Comparison of ENCODE assay signal across 9 cellular contexts in the genomic region with DNA sequence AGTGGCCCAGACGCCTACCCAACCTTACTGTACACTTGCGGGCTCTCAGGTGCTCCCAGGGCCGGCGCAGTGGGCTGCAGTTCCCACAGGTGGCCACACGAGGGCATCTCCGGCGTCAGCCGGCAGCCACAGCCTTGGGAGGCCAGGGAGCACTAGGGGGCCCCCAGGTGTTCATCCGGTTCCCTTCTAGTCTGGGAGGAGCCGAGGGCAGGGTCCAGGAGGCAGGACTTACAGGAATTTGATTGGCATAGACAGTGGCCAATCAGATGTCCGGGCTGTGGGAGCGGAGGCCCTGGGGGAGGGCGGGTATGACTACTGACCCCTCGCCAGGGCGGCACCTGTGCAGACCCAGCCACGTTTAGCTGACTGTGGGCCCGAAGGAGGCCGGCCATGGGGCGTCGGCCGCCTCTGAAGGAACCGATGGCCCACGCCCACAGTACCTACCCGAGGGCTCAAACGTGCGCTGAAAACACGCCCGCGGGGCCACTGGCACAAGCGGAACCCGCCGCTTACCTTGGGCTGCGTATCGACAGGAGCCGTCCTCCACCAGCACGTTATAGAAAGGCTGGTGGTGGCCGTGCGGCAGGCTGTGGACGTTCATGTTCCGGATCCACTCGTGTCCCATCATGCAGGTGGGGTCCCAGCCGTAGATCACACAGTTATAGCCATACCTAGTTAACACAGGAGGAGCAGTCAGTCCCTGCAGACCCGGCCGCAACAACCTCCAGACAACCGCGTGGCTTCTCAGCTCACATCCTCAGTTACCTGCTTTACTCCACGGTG. TPM values are rescaled to one million over a fixed set of nuclear protein-coding genes. Genes with fewer than 3 reads are reported as not detected.
A peak's percentile ranks its signal among the peaks of the same experiment; 100 is the strongest.
DNase-seq lines count a peak whose midpoint lies in the region; ATAC-seq and TF ChIP-seq lines count a peak whose summit lies in the region.
"Had no signal": no experiment of that assay in that cellular context is flagged by ENCODE, and none has a peak within 500 bp of the region (broad histone marks: within the 10 kb centered on the region; RNA-seq: fewer than 3 reads in every experiment).

No MANE protein-coding gene starts in this region.

- H3K4me1 ChIP-seq in transverse colon = no peaks in the 10 kb centered on the region

- TF ChIP-seq CTCF in epithelial cell of proximal tubule (conservative IDR thresholded peaks at IDR 0.05; ENCODE audit: low read depth, low read length) (peak; percentile 85), transverse colon (IDR thresholded peaks at IDR 0.05) (peak; percentile 59 to 74 (median 66))

- no peak for TF ChIP-seq EP300 in transverse colon (IDR thresholded peaks at IDR 0.05; ENCODE audit: low read depth)

- no peaks in the 10 kb centered on the region for H3K27me3 ChIP-seq in transverse colon
- H3K27me3 ChIP-seq: BLaER1 had no signal

- TF ChIP-seq POLR2A in transverse colon (IDR thresholded peaks at IDR 0.05) = no peak

- DNase-seq in NCI-H2081 (lab: John Stamatoyannopoulos, UW) = peak; percentile 22 to 45
- no peak for DNase-seq in NCI-H2081 treated with DMSO at 0.1 percent for 48 hours (lab: John Stamatoyannopoulos, UW)
- DNase-seq in NCI-H69 (lab: John Stamatoyannopoulos, UW) = peak; percentile 93
- peak; percentile 22 for DNase-seq in activated CD8-positive, alpha-beta memory T cell treated with anti-CD3 and anti-CD28 coated beads, Interleukin-2, amount 50 U/mL, for 1 hour (ENCODE audit: extremely low read depth)
- DNase-seq in epithelial cell of proximal tubule (ENCODE audit: low read depth) = peak; percentile 19
- DNase-seq in nucleus accumbens (lab: John Stamatoyannopoulos, UW) = peak in 38 of 56 donors; percentile 12 to 76 (median 39)
- peak; percentile 52 for DNase-seq in transverse colon

- H3K4me3 ChIP-seq in epithelial cell of proximal tubule (ENCODE audit: low read depth, low read length) = no peak overlapping the region
- no peak overlapping the region for H3K4me3 ChIP-seq in transverse colon
- H3K4me3 ChIP-seq: BLaER1 had no signal

- in situ Hi-C loops in transverse colon (cut with MboI; ENCODE audit: low pct_ligation_motif_present in 1 of 4, low pct_unique_long_range_greater_than_20kb in 1 of 4, low sequenced_read_pairs in 3 of 4) = no loop called here

- H3K36me3 ChIP-seq in transverse colon = peaks cover 0 to 46% (median 17%) of the 10 kb centered on the region in 4 donors

- intact Hi-C loops in transverse colon (cut with DNase I; ENCODE audit: low total_unique reads) = loop anchor here (10.0 kb wide), 1 partner anchor 131 kb away; no protein-coding TSS in a partner anchor

- peak; percentile 77 for ATAC-seq in HG03159 (IDR thresholded peaks at IDR 0.05; ENCODE audit: unreplicated experiment)

- no peaks in the 10 kb centered on the region for H3K9me3 ChIP-seq in transverse colon
- H3K9me3 ChIP-seq: BLaER1 had no signal

- H3K27ac ChIP-seq in transverse colon = no peak overlapping the region
- H3K27ac ChIP-seq: BLaER1 had no signal

- 86 to 94% methylated on average over 5 to 41 of the region's 47 CpGs for WGBS in transverse colon (ENCODE audit: low coverage in 1 of 2), 2 donors

RNA-seq across cellular contexts. Expression of a gene that starts 34.8 kb away (rescaled TPM):
- total RNA-seq in epithelial cell of proximal tubule (32.0 and 35.7 TPM in 2 replicates), transverse colon (10 to 100 TPM; 31.6 to 56.9 (median 36.8) TPM)

RNA-seq across cellular contexts. Expression of a gene that starts 56.3 kb away (rescaled TPM):
- total RNA-seq in epithelial cell of proximal tubule (2.1 and 6.9 TPM in 2 replicates), transverse colon (1 to 10 TPM in 3 of 4 donors, not detected in 1; 1.6 to 4.9 (median 3.6) TPM)
